19 cellular contexts compared by ENCODE assay signal in the genomic region with DNA sequence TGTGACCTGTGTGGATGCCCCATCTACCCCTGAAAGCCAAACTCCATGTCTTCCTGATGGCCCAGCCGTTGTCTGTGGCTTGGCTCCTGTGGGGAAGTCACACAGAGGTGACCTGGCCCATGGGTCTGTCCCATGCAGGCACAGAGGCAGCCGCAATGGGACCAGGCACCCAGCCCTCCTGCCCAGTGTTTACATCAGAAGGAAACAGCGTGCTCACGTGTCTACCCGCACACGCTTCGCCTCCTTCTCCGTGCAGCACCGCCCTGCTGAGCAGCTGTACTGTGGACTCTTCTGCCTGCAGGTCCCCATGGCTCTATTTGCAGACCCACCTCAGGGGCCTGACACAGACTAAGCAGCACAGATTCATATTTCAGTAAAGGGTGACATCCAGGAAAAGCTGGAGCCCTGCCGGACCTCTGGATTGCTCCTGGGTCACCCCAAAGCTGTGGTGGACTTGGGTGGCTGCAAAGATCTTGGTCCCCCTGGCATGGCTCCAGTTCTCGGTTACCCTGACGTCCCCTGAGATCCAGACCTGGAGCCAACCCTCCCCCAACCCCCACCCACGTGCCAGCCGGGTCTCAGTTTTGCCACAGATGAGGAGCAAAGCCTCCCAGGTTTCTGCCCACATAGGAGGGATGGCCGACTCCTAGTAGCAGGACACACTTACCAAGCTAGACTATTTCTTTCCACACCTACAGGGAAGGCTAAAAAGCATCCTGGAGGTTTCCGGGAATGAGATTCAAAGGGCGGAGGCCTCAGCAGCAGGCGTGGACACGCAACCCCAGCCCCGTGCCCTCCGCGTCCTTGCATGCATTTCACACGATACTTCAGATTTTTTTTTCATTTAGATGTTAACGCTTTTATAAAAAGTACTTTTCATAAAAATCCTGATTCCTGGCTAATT.
"Had no signal": no experiment of that assay in that cellular context is flagged by ENCODE, and none has a peak within 500 bp of the region (broad histone marks: within the 10 kb centered on the region; RNA-seq: fewer than 3 reads in every experiment).

No MANE protein-coding gene starts in this region.

- H3K27me3 ChIP-seq: brain microvascular endothelial cell had no signal

- H3K4me3 Mint-ChIP-seq: activated CD4-positive, alpha-beta memory T cell treated with anti-CD3 and anti-CD28 coated beads, Interleukin-2, amount 10 ng/mL, durations not matched to agents 7 days and 5 days; activated naive CD8-positive, alpha-beta T cell had no signal

- H3K4me1 Mint-ChIP-seq: activated CD4-positive, alpha-beta memory T cell treated with anti-CD3 and anti-CD28 coated beads, Interleukin-2, amount 10 ng/mL, durations not matched to agents 7 days and 5 days had no signal

- H3K27me3 Mint-ChIP-seq: activated CD4-positive, alpha-beta memory T cell treated with anti-CD3 and anti-CD28 coated beads, Interleukin-2, amount 10 ng/mL, durations not matched to agents 7 days and 5 days; activated naive CD8-positive, alpha-beta T cell had no signal

- H3K27ac Mint-ChIP-seq: activated CD4-positive, alpha-beta memory T cell treated with anti-CD3 and anti-CD28 coated beads, Interleukin-2, amount 10 ng/mL, durations not matched to agents 7 days and 5 days; activated naive CD8-positive, alpha-beta T cell had no signal

- H3K9me3 ChIP-seq: MG63 had no signal

- H3K36me3 Mint-ChIP-seq: activated naive CD8-positive, alpha-beta T cell had no signal

- DNase-seq: activated CD4-positive, alpha-beta memory T cell treated with anti-CD3 and anti-CD28 coated beads, Interleukin-2, amount 10 ng/mL, durations not matched to agents 7 days and 5 days; activated CD4-positive, alpha-beta T cell treated with anti-CD3 and anti-CD28 coated beads, Interleukin-2, amount 50 U/mL, for 1 hour; activated CD4-positive, CD25-positive, alpha-beta regulatory T cell; activated CD8-positive, alpha-beta memory T cell treated with anti-CD3 and anti-CD28 coated beads, Interleukin-2, amount 50 U/mL, for 4 hours; activated naive CD4-positive, alpha-beta T cell treated with Interleukin-2 at 50 U/mL for 16 hours; amygdala; brain microvascular endothelial cell; cerebellar nuclear complex; MG63; MV-4-11; NCI-H1092 treated with DMSO at 0.1 percent for 48 hours; NCI-H1417 treated with DMSO at 0.1 percent for 48 hours; NCI-H187; NCI-H2081; NCI-H446; NCI-H524; SIG-M5; T-helper 1 cell had no signal

- H3K4me3 ChIP-seq: MG63 had no signal

- H3K27ac ChIP-seq: brain microvascular endothelial cell had no signal

- H3K36me3 ChIP-seq: brain microvascular endothelial cell, MG63 had no signal
